ENCODE assay signal across 25 cellular contexts in the genomic region with DNA sequence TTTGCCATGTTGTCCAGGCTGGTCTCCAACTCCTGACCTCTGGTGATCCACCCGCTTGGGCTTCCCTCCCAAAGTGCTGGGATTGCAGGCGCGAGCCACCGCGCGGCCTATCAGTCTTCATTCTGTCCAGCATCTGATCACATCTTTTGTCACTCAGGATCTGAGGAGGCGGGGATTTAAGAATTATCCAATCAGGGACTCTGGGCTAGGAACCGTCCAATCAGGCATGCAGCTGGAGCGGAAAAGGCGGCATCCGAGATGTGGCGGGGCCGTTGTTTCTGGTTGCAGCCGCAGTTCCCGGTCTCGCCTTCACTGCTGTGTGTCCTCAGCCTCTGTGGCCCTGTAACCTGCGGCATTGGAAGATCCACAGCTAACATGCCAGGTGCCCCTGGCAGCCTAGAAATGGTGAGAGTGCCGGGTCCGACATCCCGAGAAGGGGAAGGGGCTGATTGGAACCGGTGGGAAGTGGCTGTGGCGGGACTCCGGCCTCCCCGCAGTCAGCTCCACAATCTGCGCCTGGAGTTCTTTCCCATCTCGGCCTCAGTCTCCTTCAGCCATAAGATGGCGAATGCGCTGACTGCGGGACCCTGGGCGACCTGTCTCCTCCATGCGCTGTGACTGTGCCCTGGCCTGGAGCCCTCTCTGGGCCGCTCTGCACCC. TPM values are rescaled to one million over a fixed set of nuclear protein-coding genes. Genes with fewer than 3 reads are reported as not detected.
A peak's percentile ranks its signal among the peaks of the same experiment; 100 is the strongest.
DNase-seq lines count a peak whose midpoint lies in the region; ATAC-seq, FAIRE-seq and TF ChIP-seq lines count a peak whose summit lies in the region.
"Had no signal": no experiment of that assay in that cellular context is flagged by ENCODE, and none has a peak within 500 bp of the region (broad histone marks: within the 10 kb centered on the region; RNA-seq: fewer than 3 reads in every experiment).

A gene (plus strand): TSS at position 291 of the 660 bp plus-strand sequence. CDS start 85 bp downstream, at position 376.

- no peak within 1 kb of the TSS for H3K4me2 ChIP-seq in GM23338
- H3K4me2 ChIP-seq: hepatocyte had no signal

- no peaks in the 10 kb centered on the region for H4K20me1 ChIP-seq in GM23338 (replicated peaks; ENCODE audit: insufficient read depth)

- H3K4me3 Mint-ChIP-seq in MCF 10A (ENCODE audit: unreplicated experiment) (no peak within 1 kb of the TSS), GM23338 (peak within 1 kb of the TSS; percentile 68; the same call in 2 of the 3 replicates)
- no peak within 1 kb of the TSS for H3K4me3 Mint-ChIP-seq in activated T-cell treated with anti-CD3 and anti-CD28 coated beads, Interleukin-2, amount 50 U/mL, for 4 hours
- H3K4me3 Mint-ChIP-seq: activated CD4-positive, alpha-beta T cell treated with anti-CD3 and anti-CD28 coated beads, Interleukin-2, amount 10 ng/mL, durations not matched to agents 7 days and 5 days; activated naive CD8-positive, alpha-beta T cell; H9 had no signal

- TF ChIP-seq CTCF in breast epithelium (IDR thresholded peaks at IDR 0.05) (no peak), MCF 10A (IDR thresholded peaks at IDR 0.05; ENCODE audit: unreplicated experiment) (no peak), GM23338 (conservative IDR thresholded peaks at IDR 0.05; ENCODE audit: low read depth in 2 of 2) (no peak), kidney (IDR thresholded peaks at IDR 0.05; ENCODE audit: borderline replicate concordance, extremely low read depth, insufficient read depth) (no peak)

- CTCF ChIA-PET in MCF 10A (lab: Yijun Ruan, JAX), result no interaction called here

- H3K4me3 ChIP-seq in breast epithelium (peak within 1 kb of the TSS in 2 of 3 donors; percentile 22 to 52), GM23338 (no peak within 1 kb of the TSS), kidney (ENCODE audit: low read length in 2 of 2) (peak within 1 kb of the TSS; percentile 34 to 48), subcutaneous abdominal adipose tissue (ENCODE audit: low read depth in 1 of 5, low read length in 5 of 5) (peak within 1 kb of the TSS in 4 of 5 donors; percentile 14 to 48 (median 32)), MG63 (no peak within 1 kb of the TSS)
- H3K4me3 ChIP-seq: hepatocyte, lung, SJCRH30 had no signal

- no peak within 1 kb of the TSS for H3K9ac ChIP-seq in kidney (ENCODE audit: low read length in 2 of 2)
- H3K9ac ChIP-seq in subcutaneous abdominal adipose tissue (ENCODE audit: low read length in 5 of 5), result no peak within 1 kb of the TSS

- H3K4me1 Mint-ChIP-seq in MCF 10A (ENCODE audit: insufficient read depth, unreplicated experiment), result no peaks in the 10 kb centered on the region
- H3K4me1 Mint-ChIP-seq in GM23338, result no peaks in the 10 kb centered on the region
- no peaks in the 10 kb centered on the region for H3K4me1 Mint-ChIP-seq in activated T-cell treated with anti-CD3 and anti-CD28 coated beads, Interleukin-2, amount 50 U/mL, for 4 hours (ENCODE audit: low read depth)
- H3K4me1 Mint-ChIP-seq: activated CD4-positive, alpha-beta T cell treated with anti-CD3 and anti-CD28 coated beads, Interleukin-2, amount 10 ng/mL, durations not matched to agents 7 days and 5 days; H9 had no signal

- DNase-seq in breast epithelium (ENCODE audit: low spot score in 2 of 2) (peak; percentile 58 to 69), MCF 10A (ENCODE audit: unreplicated experiment) (no peak), GM23338 (ENCODE audit: low spot score) (no peak), kidney (no peak), MG63 (no peak)
- DNase-seq in activated T-cell treated with anti-CD3 and anti-CD28 coated beads, Interleukin-2, amount 50 U/mL, for 4 hours, result no peak
- DNase-seq in stimulated activated CD4-positive, alpha-beta T cell treated with anti-CD3 and anti-CD28 coated beads, Interleukin-4, amount 100 ng/mL, for 1 hour, result no peak
- DNase-seq: activated CD4-positive, alpha-beta T cell treated with anti-CD3 and anti-CD28 coated beads, Interleukin-2, amount 10 ng/mL, durations not matched to agents 7 days and 5 days; activated CD8-positive, alpha-beta memory T cell treated with anti-CD3 and anti-CD28 coated beads, Interleukin-2, amount 50 U/mL, for 4 hours; H9; KBM-7; NCI-H1694; NCI-H2171; NCI-H526; SJCRH30; stimulated activated CD4-positive, alpha-beta T cell treated with anti-CD3 and anti-CD28 coated beads, Interleukin-12 subunit alpha, Interleukin-12 subunit beta, amount 100 ng/mL, for 4 hours; T-helper 1 cell had no signal

- H3K27ac ChIP-seq in breast epithelium (no peak within 1 kb of the TSS), GM23338 (ENCODE audit: low read depth) (no peak within 1 kb of the TSS), kidney (ENCODE audit: low read depth in 2 of 2, low read length in 2 of 2) (no peak within 1 kb of the TSS), subcutaneous abdominal adipose tissue (ENCODE audit: low read depth, low read length) (no peak within 1 kb of the TSS)
- H3K27ac ChIP-seq: hepatocyte, SJCRH30 had no signal

- ATAC-seq in GM23338, result peak; percentile 34; the same call in 2 of the 3 replicates
- ATAC-seq in activated T-cell treated with anti-CD3 and anti-CD28 coated beads, Interleukin-2, amount 50 U/mL, for 4 hours, result no peak

- H3K36me3 ChIP-seq in breast epithelium (no peaks in the 10 kb centered on the region), GM23338 (ENCODE audit: insufficient read depth) (peaks cover 7% of the 10 kb centered on the region; the same call in 1 of the 2 replicates), kidney (ENCODE audit: control insufficient read depth in 1 of 2, insufficient read depth in 2 of 2, low read length in 2 of 2) (no peaks in the 10 kb centered on the region), subcutaneous abdominal adipose tissue (ENCODE audit: control insufficient read depth in 5 of 5, insufficient read depth in 5 of 5, low read length in 5 of 5) (no peaks in the 10 kb centered on the region), MG63 (no peaks in the 10 kb centered on the region)
- H3K36me3 ChIP-seq: SJCRH30 had no signal

- TF ChIP-seq POLR2A in breast epithelium (IDR thresholded peaks at IDR 0.05), result no peak

- H3K27me3 ChIP-seq in breast epithelium (no peaks in the 10 kb centered on the region), GM23338 (ENCODE audit: insufficient read depth) (no peaks in the 10 kb centered on the region), subcutaneous abdominal adipose tissue (ENCODE audit: control insufficient read depth in 5 of 5, insufficient read depth in 4 of 5, low read length in 5 of 5) (no peaks in the 10 kb centered on the region), MG63 (no peaks in the 10 kb centered on the region)
- H3K27me3 ChIP-seq: hepatocyte, SJCRH30 had no signal

- no peak within 1 kb of the TSS for H2AFZ ChIP-seq in GM23338
- H2AFZ ChIP-seq: hepatocyte had no signal

- H3K9me3 ChIP-seq in breast epithelium, result peaks cover 0 to 9% of the 10 kb centered on the region in 2 donors
- no peaks in the 10 kb centered on the region for H3K9me3 ChIP-seq in kidney (ENCODE audit: control insufficient read depth in 1 of 2, low read length in 2 of 2)
- H3K9me3 ChIP-seq in subcutaneous abdominal adipose tissue (ENCODE audit: control insufficient read depth in 5 of 5, low read length in 5 of 5), result peaks cover 0 to 12% (median 9%) of the 10 kb centered on the region in 5 donors
- no peaks in the 10 kb centered on the region for H3K9me3 ChIP-seq in MG63
- H3K9me3 ChIP-seq: SJCRH30 had no signal

- BruUV-seq in MCF 10A (replicated peaks; lab: Mats Ljungman, UMichigan), result no TSS peak

- no peak for FAIRE-seq in kidney (lab: Jason Lieb, UNC)
- FAIRE-seq: astrocyte had no signal

- H3K27ac Mint-ChIP-seq in MCF 10A (ENCODE audit: low read depth, unreplicated experiment), result no peak within 1 kb of the TSS
- no peak within 1 kb of the TSS for H3K27ac Mint-ChIP-seq in GM23338
- H3K27ac Mint-ChIP-seq: activated CD4-positive, alpha-beta T cell treated with anti-CD3 and anti-CD28 coated beads, Interleukin-2, amount 10 ng/mL, durations not matched to agents 7 days and 5 days; activated naive CD8-positive, alpha-beta T cell; activated T-helper 2 cell treated with anti-CD3 and anti-CD28 coated beads, Interferon-gamma antibody, Interleukin-2, Interleukin-4, amounts not matched to agents 10 μg/mL and 5 μg/mL and 100 μg/mL, durations not matched to agents 14 hours and 24 hours and 36 hours; H9 had no signal

- no peaks in the 10 kb centered on the region for H3K36me3 Mint-ChIP-seq in MCF 10A (ENCODE audit: insufficient read depth, unreplicated experiment)
- peaks cover 43% of the 10 kb centered on the region for H3K36me3 Mint-ChIP-seq in GM23338 (ENCODE audit: low read depth)
- no peaks in the 10 kb centered on the region for H3K36me3 Mint-ChIP-seq in activated T-cell treated with anti-CD3 and anti-CD28 coated beads, Interleukin-2, amount 50 U/mL, for 4 hours (ENCODE audit: insufficient read depth)
- H3K36me3 Mint-ChIP-seq: activated naive CD8-positive, alpha-beta T cell had no signal

- H3K9me3 Mint-ChIP-seq in MCF 10A (ENCODE audit: unreplicated experiment) (peaks cover 17% of the 10 kb centered on the region), GM23338 (peaks cover 92% of the 10 kb centered on the region)
- peaks cover 22% of the 10 kb centered on the region for H3K9me3 Mint-ChIP-seq in activated T-cell treated with anti-CD3 and anti-CD28 coated beads, Interleukin-2, amount 50 U/mL, for 4 hours

- no peaks in the 10 kb centered on the region for H3K4me1 ChIP-seq in breast epithelium
- no peaks in the 10 kb centered on the region for H3K4me1 ChIP-seq in GM23338 (ENCODE audit: insufficient read depth)
- H3K4me1 ChIP-seq in kidney (ENCODE audit: control insufficient read depth in 1 of 2, insufficient read depth in 1 of 2, low read depth in 1 of 2, low read length in 2 of 2), result no peaks in the 10 kb centered on the region
- H3K4me1 ChIP-seq in subcutaneous abdominal adipose tissue (ENCODE audit: control insufficient read depth in 5 of 5, insufficient read depth in 5 of 5, low read length in 5 of 5), result peaks cover 0 to 3% (median 0%) of the 10 kb centered on the region in 5 donors
- H3K4me1 ChIP-seq: SJCRH30 had no signal

- POLR2A ChIA-PET in MCF 10A (lab: Yijun Ruan, JAX), result no interaction called here

- no peaks in the 10 kb centered on the region for H3K9me2 ChIP-seq in GM23338 (ENCODE audit: insufficient read depth)

- no peaks in the 10 kb centered on the region for H3F3A ChIP-seq in GM23338 (replicated peaks; ENCODE audit: low read depth)

- H3K27me3 Mint-ChIP-seq in MCF 10A (ENCODE audit: insufficient read depth, unreplicated experiment) (no peaks in the 10 kb centered on the region), GM23338 (ENCODE audit: insufficient read depth, low read depth, poor library complexity) (peaks cover 4% of the 10 kb centered on the region)
- peaks cover 12% of the 10 kb centered on the region for H3K27me3 Mint-ChIP-seq in activated T-cell treated with anti-CD3 and anti-CD28 coated beads, Interleukin-2, amount 50 U/mL, for 4 hours (ENCODE audit: low read depth)
- H3K27me3 Mint-ChIP-seq: activated CD4-positive, alpha-beta T cell treated with anti-CD3 and anti-CD28 coated beads, Interleukin-2, amount 10 ng/mL, durations not matched to agents 7 days and 5 days had no signal

- H3K79me2 ChIP-seq in GM23338 (replicated peaks; ENCODE audit: insufficient read depth), result no peaks in the 10 kb centered on the region
- H3K79me2 ChIP-seq: hepatocyte had no signal

- intact Hi-C loops in breast epithelium (cut with DNase I; ENCODE audit: low total_unique reads), result no loop called here
- intact Hi-C loops in MCF 10A (cut with micrococcal nuclease), result no loop called here
- intact Hi-C loops in kidney (cut with DNase I), result no loop called here

RNA-seq across cellular contexts. Expression of the gene that starts here (rescaled TPM):
- total RNA-seq in breast epithelium, result under 1 TPM in 1 of 3 donors, not detected in 2; 0.73 TPM
- total RNA-seq in MCF 10A (2022), result not detected in 2 replicates
- not detected in 2 replicates for total RNA-seq in GM23338 (2014; rRNA removed; shearing (Covaris generic))
- not detected in 2 replicates for polyA plus RNA-seq in GM23338 (2016; fragmentation: Nextera tagmentation; extraction: Ambion mirVana)
- total RNA-seq in kidney, result not detected
- not detected for polyA plus RNA-seq in kidney (ENCODE audit: insufficient read depth, low read depth, low replicate concordance)
- total RNA-seq in MG63 (2014; rRNA removed; shearing (Covaris generic); ENCODE audit: low replicate concordance), result not detected in 2 replicates
- total RNA-seq in activated T-cell treated with anti-CD3 and anti-CD28 coated beads, Interleukin-2, amount 50 U/mL, for 4 hours, result not detected
- total RNA-seq: activated CD4-positive, alpha-beta T cell treated with anti-CD3 and anti-CD28 coated beads, Interleukin-2, amount 10 ng/mL, durations not matched to agents 7 days and 5 days; activated T-helper 2 cell treated with anti-CD3 and anti-CD28 coated beads, Interferon-gamma antibody, Interleukin-2, Interleukin-4, amounts not matched to agents 10 μg/mL and 5 μg/mL and 100 μg/mL, durations not matched to agents 14 hours and 24 hours and 36 hours; astrocyte; G401; H9; hepatocyte; lung; SJCRH30; ureter had no signal
- polyA plus RNA-seq: hepatocyte, lung had no signal

Comparison
In these comparisons a context has a peak if more than half of its experiments do, and no peak if none do; other contexts are left out.
1. Peak in DNase-seq and H3K4me3 ChIP-seq in breast epithelium; RNA of the gene not detected or under 1 TPM.
2. Peak in ATAC-seq in GM23338; RNA of the gene not detected or under 1 TPM.
3. H3K4me3 ChIP-seq: peak in kidney (2 of 2) and subcutaneous abdominal adipose tissue (4 of 5); none in GM23338 (single experiment) and MG63 (single experiment).